Comparison of ENCODE assay signal across 28 cellular contexts in genomic region chr1:203225054-203225453, GRCh38. TPM values are rescaled to one million over a fixed set of nuclear protein-coding genes. Genes with fewer than 3 reads are reported as not detected.
"Had no signal": no experiment of that assay in that cellular context is flagged by ENCODE, and none has a peak within 500 bp of the region (broad histone marks: within the 10 kb centered on the region; RNA-seq: fewer than 3 reads in every experiment).

No MANE protein-coding gene starts in this region.

- ATAC-seq: activated CD8-positive, alpha-beta T cell treated with anti-CD3 and anti-CD28 coated beads, Interleukin-2, amount 10 ng/mL, durations not matched to agents 7 days and 5 days; activated T-helper 17 cell treated with anti-CD3 and anti-CD28 coated beads, Interleukin-2, amount 50 U/mL, for 72 hours; WTC11 had no signal

- H3K36me3 Mint-ChIP-seq: activated naive CD8-positive, alpha-beta T cell; brain; WTC11 had no signal

- H3K4me1 Mint-ChIP-seq: activated T-helper 17 cell treated with anti-CD3 and anti-CD28 coated beads, Interleukin-2, amount 50 U/mL, for 72 hours; brain; central memory CD8-positive, alpha-beta T cell; WTC11 had no signal

- H3K27ac Mint-ChIP-seq: activated CD8-positive, alpha-beta T cell treated with anti-CD3 and anti-CD28 coated beads, Interleukin-2, amount 10 ng/mL, durations not matched to agents 7 days and 5 days; activated naive CD4-positive, alpha-beta T cell treated with anti-CD3 and anti-CD28 coated beads for 36 hours; activated naive CD8-positive, alpha-beta T cell; activated T-cell treated with anti-CD3 and anti-CD28 coated beads, Interleukin-2, amount 50 U/mL, for 24 hours; activated T-helper 17 cell treated with anti-CD3 and anti-CD28 coated beads, Interleukin-2, amount 50 U/mL, for 72 hours; brain; T-helper 2 cell treated with Interferon-gamma antibody and Interleukin-4, amounts not matched to agents 5 μg/mL and 100 μg/mL, for 36 hours; WTC11 had no signal

- H3K4me3 ChIP-seq: MG63, SJCRH30 had no signal

- H3K27me3 Mint-ChIP-seq: activated naive CD8-positive, alpha-beta T cell had no signal

- H3K9me3 ChIP-seq: MG63, SJCRH30, SK-N-SH had no signal

- DNase-seq: activated CD4-positive, alpha-beta T cell treated with anti-CD3 and anti-CD28 coated beads for 48 hours; activated CD4-positive, alpha-beta T cell treated with anti-CD3 and anti-CD28 coated beads, Interleukin-2, amount 50 U/mL, for 4 hours; activated CD4-positive, CD25-positive, alpha-beta regulatory T cell treated with anti-CD3 and anti-CD28 coated beads, Interleukin-2, amount 50 U/mL, for 72 hours; activated CD8-positive, alpha-beta memory T cell treated with anti-CD3 and anti-CD28 coated beads, Interleukin-2, amount 50 U/mL, for 48 hours; activated CD8-positive, alpha-beta T cell treated with anti-CD3 and anti-CD28 coated beads, Interleukin-2, amount 10 ng/mL, durations not matched to agents 7 days and 5 days; activated gamma-delta T cell; activated naive CD4-positive, alpha-beta T cell treated with anti-CD3 and anti-CD28 coated beads for 36 hours; activated T-cell treated with anti-CD3 and anti-CD28 coated beads, Interleukin-2, amount 50 U/mL, for 24 hours; amygdala; MG63; NCI-H1105 treated with DMSO at 0.1 percent for 48 hours; NCI-H1436 treated with DMSO at 0.1 percent for 48 hours; NCI-H187 treated with DMSO at 0.1 percent for 48 hours; NCI-H2081 treated with DMSO at 0.1 percent for 48 hours; NCI-H446; NCI-H524; SK-N-SH had no signal

- H3K9me3 Mint-ChIP-seq: activated naive CD4-positive, alpha-beta T cell treated with anti-CD3 and anti-CD28 coated beads for 36 hours; activated T-cell treated with anti-CD3 and anti-CD28 coated beads, Interleukin-2, amount 50 U/mL, for 24 hours; activated T-helper 17 cell treated with anti-CD3 and anti-CD28 coated beads, Interleukin-2, amount 50 U/mL, for 72 hours; brain; central memory CD8-positive, alpha-beta T cell; T-helper 2 cell treated with Interferon-gamma antibody and Interleukin-4, amounts not matched to agents 5 μg/mL and 100 μg/mL, for 36 hours; WTC11 had no signal

- H3K4me3 Mint-ChIP-seq: activated CD8-positive, alpha-beta T cell treated with anti-CD3 and anti-CD28 coated beads, Interleukin-2, amount 10 ng/mL, durations not matched to agents 7 days and 5 days; activated naive CD4-positive, alpha-beta T cell treated with anti-CD3 and anti-CD28 coated beads for 36 hours; activated naive CD8-positive, alpha-beta T cell; activated T-cell treated with anti-CD3 and anti-CD28 coated beads, Interleukin-2, amount 50 U/mL, for 24 hours; activated T-helper 17 cell treated with anti-CD3 and anti-CD28 coated beads, Interleukin-2, amount 50 U/mL, for 72 hours; brain; central memory CD8-positive, alpha-beta T cell; T-helper 2 cell treated with Interferon-gamma antibody and Interleukin-4, amounts not matched to agents 5 μg/mL and 100 μg/mL, for 36 hours; WTC11 had no signal

- H3K27ac ChIP-seq: KMS-11, SJCRH30 had no signal

- H3K36me3 ChIP-seq: MG63, SJCRH30 had no signal

RNA-seq across cellular contexts. Expression of gene CHIT1, which starts 4.4 kb away (rescaled TPM):
- total RNA-seq: astrocyte, RPMI7951 had no signal

RNA-seq across cellular contexts. Expression of gene CHI3L1, which starts 38.5 kb away (rescaled TPM):
- total RNA-seq: activated CD8-positive, alpha-beta T cell treated with anti-CD3 and anti-CD28 coated beads, Interleukin-2, amount 10 ng/mL, durations not matched to agents 7 days and 5 days; activated T-helper 17 cell treated with anti-CD3 and anti-CD28 coated beads, Interleukin-2, amount 50 U/mL, for 72 hours; RPMI7951; SJCRH30; T-helper 1 cell treated with Interleukin-12 subunit alpha and Interleukin-12 subunit beta and Interleukin-4 antibody, amounts not matched to agents 30 ng/mL and 1 ng/mL, for 36 hours had no signal

RNA-seq across cellular contexts. Expression of gene MYBPH, which starts 49.4 kb away (rescaled TPM):
- total RNA-seq: activated CD8-positive, alpha-beta T cell treated with anti-CD3 and anti-CD28 coated beads, Interleukin-2, amount 10 ng/mL, durations not matched to agents 7 days and 5 days; activated naive CD4-positive, alpha-beta T cell treated with anti-CD3 and anti-CD28 coated beads for 36 hours; activated T-helper 17 cell treated with anti-CD3 and anti-CD28 coated beads, Interleukin-2, amount 50 U/mL, for 72 hours; astrocyte; T-helper 1 cell treated with Interleukin-12 subunit alpha and Interleukin-12 subunit beta and Interleukin-4 antibody, amounts not matched to agents 30 ng/mL and 1 ng/mL, for 36 hours; WTC11 had no signal
